In genomic region chr7:35650751-35651150, GRCh38 we compare ENCODE assay signal across 29 cellular contexts.
"Had no signal": no experiment of that assay in that cellular context is flagged by ENCODE, and none has a peak within 500 bp of the region (broad histone marks: within the 10 kb centered on the region; RNA-seq: fewer than 3 reads in every experiment).

No MANE protein-coding gene starts in this region.

- H3K4me3 ChIP-seq: adrenal gland, breast epithelium, Peyer's patch, SJCRH30 had no signal

- H3K27ac ChIP-seq: adrenal gland, breast epithelium, KMS-11, Peyer's patch, RWPE1, SJCRH30 had no signal

- ATAC-seq: activated CD4-positive, CD25-positive, alpha-beta regulatory T cell treated with anti-CD3 and anti-CD28 coated beads, Interleukin-2, amount 50 U/mL, for 24 hours; activated CD8-positive, alpha-beta T cell treated with anti-CD3 and anti-CD28 coated beads, Interleukin-2, amount 10 ng/mL, durations not matched to agents 7 days and 5 days had no signal

- DNase-seq: activated CD4-positive, alpha-beta T cell treated with anti-CD3 and anti-CD28 coated beads for 48 hours; activated CD4-positive, alpha-beta T cell treated with anti-CD3 and anti-CD28 coated beads, Interleukin-2, amount 50 U/mL, for 4 hours; activated CD8-positive, alpha-beta T cell treated with anti-CD3 and anti-CD28 coated beads, Interleukin-2, amount 10 ng/mL, durations not matched to agents 7 days and 5 days; activated gamma-delta T cell; activated naive CD4-positive, alpha-beta T cell treated with anti-CD3 and anti-CD28 coated beads for 36 hours; activated naive CD8-positive, alpha-beta T cell treated with anti-CD3 and anti-CD28 coated beads, Interleukin-2, amount 10 ng/mL, durations not matched to agents 7 days and 5 days; activated T-cell treated with anti-CD3 and anti-CD28 coated beads, Interleukin-2, amount 50 U/mL, for 24 hours; adrenal gland; anterior cingulate cortex; NCI-H1092; NCI-H1417; NCI-H1930; NCI-H2107; NCI-H2171 treated with DMSO at 0.1 percent for 48 hours; NCI-H226; NCI-H510A treated with DMSO at 0.1 percent for 48 hours; NCI-H69; NK-92 treated with Interleukin-12 subunit alpha and Interleukin-12 subunit beta, amount 100 ng/mL, for 24 hours; Peyer's patch; Right ventricle myocardium superior; SJCRH30; SK-N-SH; T-helper 1 cell had no signal

- H3K36me3 ChIP-seq: adrenal gland, breast epithelium, Peyer's patch had no signal

- H3K4me3 Mint-ChIP-seq: activated CD8-positive, alpha-beta T cell treated with anti-CD3 and anti-CD28 coated beads, Interleukin-2, amount 10 ng/mL, durations not matched to agents 7 days and 5 days; activated naive CD4-positive, alpha-beta T cell treated with anti-CD3 and anti-CD28 coated beads for 36 hours; activated T-cell treated with anti-CD3 and anti-CD28 coated beads, Interleukin-2, amount 50 U/mL, for 24 hours; IgD-negative memory B cell; T-helper 2 cell treated with Interferon-gamma antibody and Interleukin-4, amounts not matched to agents 5 μg/mL and 100 μg/mL, for 36 hours had no signal

- H3K27me3 ChIP-seq: adrenal gland, breast epithelium, Peyer's patch, SJCRH30 had no signal

- H3K27me3 Mint-ChIP-seq: activated naive CD8-positive, alpha-beta T cell treated with anti-CD3 and anti-CD28 coated beads, Interleukin-2, amount 10 ng/mL, durations not matched to agents 7 days and 5 days; activated T-cell treated with anti-CD3 and anti-CD28 coated beads, Interleukin-2, amount 50 U/mL, for 24 hours; IgD-negative memory B cell had no signal

- H3K9me3 ChIP-seq: Peyer's patch had no signal

- H3K27ac Mint-ChIP-seq: activated naive CD4-positive, alpha-beta T cell treated with anti-CD3 and anti-CD28 coated beads for 36 hours; T-helper 2 cell treated with Interferon-gamma antibody and Interleukin-4, amounts not matched to agents 5 μg/mL and 100 μg/mL, for 36 hours had no signal
